In genomic region chr7:94249631-94250030, GRCh38 we compare ENCODE assay signal across 29 cellular contexts.
"Had no signal": no experiment of that assay in that cellular context is flagged by ENCODE, and none has a peak within 500 bp of the region (broad histone marks: within the 10 kb centered on the region; RNA-seq: fewer than 3 reads in every experiment).

No MANE protein-coding gene starts in this region.

- H3K36me3 Mint-ChIP-seq: activated naive CD8-positive, alpha-beta T cell; WTC11 had no signal

- H3K36me3 ChIP-seq: brain microvascular endothelial cell, esophagus squamous epithelium, gastroesophageal sphincter, heart right ventricle had no signal

- DNase-seq: activated CD4-positive, alpha-beta memory T cell treated with anti-CD3 and anti-CD28 coated beads, Interleukin-2, amount 10 ng/mL, durations not matched to agents 7 days and 5 days; activated CD4-positive, alpha-beta T cell treated with anti-CD3 and anti-CD28 coated beads for 1 hour; activated CD4-positive, alpha-beta T cell treated with anti-CD3 and anti-CD28 coated beads for 4 hours; activated CD4-positive, alpha-beta T cell treated with anti-CD3 and anti-CD28 coated beads, Interleukin-2, amount 10 ng/mL, durations not matched to agents 7 days and 5 days; activated CD4-positive, alpha-beta T cell treated with anti-CD3 and anti-CD28 coated beads, Interleukin-2, amount 50 U/mL, for 4 hours; activated CD8-positive, alpha-beta memory T cell treated with anti-CD3 and anti-CD28 coated beads, Interleukin-2, amount 50 U/mL, for 48 hours; activated gamma-delta T cell; activated naive CD4-positive, alpha-beta T cell treated with anti-CD3 and anti-CD28 coated beads, Interleukin-2, amount 50 U/mL, for 16 hours; activated naive CD4-positive, alpha-beta T cell treated with Interleukin-2 at 50 U/mL for 16 hours; activated T-cell treated with anti-CD3 and anti-CD28 coated beads for 4 hours; activated T-cell treated with anti-CD3 and anti-CD28 coated beads, Interleukin-2, amount 50 U/mL, for 24 hours; activated T-cell treated with anti-CD3 and anti-CD28 coated beads, Interleukin-2, amount 50 U/mL, for 72 hours; amniotic stem cell; anterior cingulate cortex; brain microvascular endothelial cell; dorsolateral prefrontal cortex; effector memory CD8-positive, alpha-beta T cell; esophagus squamous epithelium; foreskin melanocyte; heart right ventricle; T-helper 2 cell had no signal

- H3K4me3 ChIP-seq: coronary artery, dorsolateral prefrontal cortex, esophagus squamous epithelium, gastroesophageal sphincter, heart right ventricle, hepatocyte had no signal

- H3K27me3 ChIP-seq: brain microvascular endothelial cell, dorsolateral prefrontal cortex, esophagus squamous epithelium, gastroesophageal sphincter, heart right ventricle, hepatocyte had no signal

- H3K9me3 Mint-ChIP-seq: activated CD4-positive, alpha-beta memory T cell treated with anti-CD3 and anti-CD28 coated beads, Interleukin-2, amount 10 ng/mL, durations not matched to agents 7 days and 5 days; activated CD4-positive, alpha-beta T cell treated with anti-CD3 and anti-CD28 coated beads, Interleukin-2, amount 10 ng/mL, durations not matched to agents 7 days and 5 days; activated T-cell treated with anti-CD3 and anti-CD28 coated beads, Interleukin-2, amount 50 U/mL, for 24 hours; activated T-cell treated with anti-CD3 and anti-CD28 coated beads, Interleukin-2, amount 50 U/mL, for 72 hours; central memory CD8-positive, alpha-beta T cell; dendritic cell treated with granulocyte-macrophage colony-stimulating factor and Interleukin-4, amounts not matched to agents 40 ng/mL and 50 ng/mL, for 4 days had no signal

- H3K4me1 ChIP-seq: esophagus squamous epithelium, gastroesophageal sphincter, heart right ventricle had no signal

- H3K27ac ChIP-seq: brain microvascular endothelial cell, coronary artery, dorsolateral prefrontal cortex, epithelial cell of prostate, esophagus squamous epithelium, gastroesophageal sphincter, heart right ventricle, hepatocyte had no signal

- H3K27me3 Mint-ChIP-seq: activated CD4-positive, alpha-beta memory T cell treated with anti-CD3 and anti-CD28 coated beads, Interleukin-2, amount 10 ng/mL, durations not matched to agents 7 days and 5 days; activated T-cell treated with anti-CD3 and anti-CD28 coated beads, Interleukin-2, amount 50 U/mL, for 24 hours; central memory CD8-positive, alpha-beta T cell had no signal

- H3K9me3 ChIP-seq: esophagus squamous epithelium, gastroesophageal sphincter, heart right ventricle had no signal

- H3K4me3 Mint-ChIP-seq: activated CD4-positive, alpha-beta memory T cell treated with anti-CD3 and anti-CD28 coated beads, Interleukin-2, amount 10 ng/mL, durations not matched to agents 7 days and 5 days; activated CD4-positive, alpha-beta T cell treated with anti-CD3 and anti-CD28 coated beads, Interleukin-2, amount 10 ng/mL, durations not matched to agents 7 days and 5 days; activated naive CD8-positive, alpha-beta T cell; activated T-cell treated with anti-CD3 and anti-CD28 coated beads, Interleukin-2, amount 50 U/mL, for 24 hours; activated T-cell treated with anti-CD3 and anti-CD28 coated beads, Interleukin-2, amount 50 U/mL, for 72 hours; central memory CD8-positive, alpha-beta T cell; dendritic cell treated with granulocyte-macrophage colony-stimulating factor and Interleukin-4, amounts not matched to agents 40 ng/mL and 50 ng/mL, for 4 days; effector memory CD8-positive, alpha-beta T cell; WTC11 had no signal

- H3K4me1 Mint-ChIP-seq: activated CD4-positive, alpha-beta memory T cell treated with anti-CD3 and anti-CD28 coated beads, Interleukin-2, amount 10 ng/mL, durations not matched to agents 7 days and 5 days; activated CD4-positive, alpha-beta T cell treated with anti-CD3 and anti-CD28 coated beads, Interleukin-2, amount 10 ng/mL, durations not matched to agents 7 days and 5 days; central memory CD8-positive, alpha-beta T cell had no signal

- H3K27ac Mint-ChIP-seq: activated CD4-positive, alpha-beta memory T cell treated with anti-CD3 and anti-CD28 coated beads, Interleukin-2, amount 10 ng/mL, durations not matched to agents 7 days and 5 days; activated CD4-positive, alpha-beta T cell treated with anti-CD3 and anti-CD28 coated beads, Interleukin-2, amount 10 ng/mL, durations not matched to agents 7 days and 5 days; activated naive CD8-positive, alpha-beta T cell; activated T-cell treated with anti-CD3 and anti-CD28 coated beads, Interleukin-2, amount 50 U/mL, for 24 hours; activated T-cell treated with anti-CD3 and anti-CD28 coated beads, Interleukin-2, amount 50 U/mL, for 72 hours; dendritic cell treated with granulocyte-macrophage colony-stimulating factor and Interleukin-4, amounts not matched to agents 40 ng/mL and 50 ng/mL, for 4 days; effector memory CD8-positive, alpha-beta T cell; WTC11 had no signal
